ENCODE assay signal across 20 cellular contexts in the genomic region with DNA sequence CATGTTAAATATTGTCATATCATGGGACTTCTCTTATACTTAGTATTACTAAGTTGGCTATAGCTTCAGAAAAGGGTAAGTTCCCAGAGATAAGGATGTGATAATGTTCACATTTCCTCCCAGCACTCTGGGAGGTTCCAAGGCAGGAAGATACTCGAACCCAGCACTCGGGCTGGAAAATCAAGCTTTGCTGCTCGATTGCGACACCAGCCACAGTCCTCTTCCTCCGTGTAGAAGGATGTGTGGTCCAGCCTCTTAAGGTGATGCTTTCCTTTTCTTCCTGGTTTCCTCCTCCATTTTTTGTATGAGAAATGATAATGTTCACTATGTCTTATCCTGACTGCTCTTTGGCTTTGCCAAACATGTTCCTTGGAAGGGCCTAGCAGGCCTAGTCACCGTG. TPM values are rescaled to one million over a fixed set of nuclear protein-coding genes. Genes with fewer than 3 reads are reported as not detected.
DNase-seq lines count a peak whose midpoint lies in the region; ATAC-seq and TF ChIP-seq lines count a peak whose summit lies in the region.
"Had no signal": no experiment of that assay in that cellular context is flagged by ENCODE, and none has a peak within 500 bp of the region (broad histone marks: within the 10 kb centered on the region; RNA-seq: fewer than 3 reads in every experiment).

No MANE protein-coding gene starts in this region.

- peaks cover 27% of the 10 kb centered on the region for H3K36me3 Mint-ChIP-seq in endothelial cell (ENCODE audit: low read depth, unreplicated experiment)
- H3K36me3 Mint-ChIP-seq in neural crest cell (ENCODE audit: low read depth): peaks cover 18% of the 10 kb centered on the region

- BruUV-seq in IMR-90 (replicated peaks; lab: Mats Ljungman, UMichigan): no TSS peak

- H2BK20ac ChIP-seq in IMR-90 (ENCODE audit: low read depth, low read length): no peak overlapping the region

- H3K4me3 Mint-ChIP-seq in endothelial cell (ENCODE audit: unreplicated experiment) (peak overlapping the region; percentile 16), neural crest cell (peak overlapping the region; percentile 68)
- H3K4me3 Mint-ChIP-seq: B cell had no signal

- POLR2A ChIA-PET in IMR-90 (lab: Charles Lee; ENCODE audit: unreplicated experiment): no interaction called here

- H3K4me1 ChIP-seq in IMR-90 (ENCODE audit: control insufficient read depth, insufficient read depth, low read length): no peaks in the 10 kb centered on the region
- H3K4me1 ChIP-seq in aorta (ENCODE audit: control insufficient read depth in 1 of 2, insufficient read depth in 2 of 2, low read length in 2 of 2): no peaks in the 10 kb centered on the region

- DNase-seq in IMR-90 (no peak), endothelial cell (ENCODE audit: low spot score) (no peak), neural crest cell (ENCODE audit: low read depth, low spot score) (no peak), NCI-H82 (lab: John Stamatoyannopoulos, UW) (no peak), aorta (no peak)
- no peak for DNase-seq in stimulated activated naive CD4-positive, alpha-beta T cell (lab: John Stamatoyannopoulos, UW)
- DNase-seq: CD4-positive, alpha-beta T cell; CD8-positive, alpha-beta memory T cell; DMS 273 treated with DMSO at 0.1 percent for 48 hours; DMS79; EL; GDM1; GM23248; H7; HCEC 1CT had no signal

- TF ChIP-seq CTCF in IMR-90 (conservative IDR thresholded peaks at IDR 0.05; ENCODE audit: low read depth, low read length) (no peak), endothelial cell (IDR thresholded peaks at IDR 0.05; ENCODE audit: unreplicated experiment) (no peak), neural crest cell (conservative IDR thresholded peaks at IDR 0.05) (no peak)

- H3K4me1 Mint-ChIP-seq in endothelial cell (ENCODE audit: unreplicated experiment): peaks cover 9% of the 10 kb centered on the region
- H3K4me1 Mint-ChIP-seq in neural crest cell: peaks cover 19% of the 10 kb centered on the region

- TF ChIP-seq RAD21 in IMR-90 (IDR thresholded peaks at IDR 0.05; ENCODE audit: low read length) (no peak), Ishikawa (IDR thresholded peaks at IDR 0.05; ENCODE audit: low read depth) (no peak)

- H3K4ac ChIP-seq in IMR-90 (ENCODE audit: low read depth, low read length): no peak overlapping the region

- no peak for ATAC-seq in IMR-90 (ENCODE audit: low read depth)
- no peak for ATAC-seq in aorta (ENCODE audit: low FRiP score)
- ATAC-seq: GM12878 had no signal

- H3K27ac ChIP-seq in IMR-90 (ENCODE audit: insufficient read depth, low read length) (no peak overlapping the region), aorta (ENCODE audit: low read depth in 1 of 2, low read length in 2 of 2) (no peak overlapping the region)
- H3K27ac ChIP-seq: BLaER1, C4-2B, GM23248 had no signal

- no peak overlapping the region for H4K8ac ChIP-seq in IMR-90 (ENCODE audit: low read depth in 2 of 2, low read length in 2 of 2)

- H3K9me3 ChIP-seq in IMR-90 (ENCODE audit: control insufficient read depth, insufficient read depth, low read length): no peaks in the 10 kb centered on the region
- H3K9me3 ChIP-seq in aorta (ENCODE audit: control insufficient read depth, low read length): no peaks in the 10 kb centered on the region
- H3K9me3 ChIP-seq: BLaER1 had no signal

- H4K20me1 ChIP-seq in IMR-90 (ENCODE audit: insufficient read depth, low read length): 0 out of 2 replicates have a peak, but pooled peaks cover 4% of the 10 kb centered on the region

- H2AK5ac ChIP-seq in IMR-90 (ENCODE audit: low read depth, low read length): no peak overlapping the region

- H2AK9ac ChIP-seq in IMR-90 (replicated peaks; ENCODE audit: low read depth, low read length, poor library complexity): no peak overlapping the region

- H3K23ac ChIP-seq in IMR-90 (ENCODE audit: low read depth, low read length): no peak overlapping the region

- no peak overlapping the region for H3K9ac ChIP-seq in IMR-90 (ENCODE audit: low read depth, low read length)
- H3K9ac ChIP-seq: BLaER1, GM23248 had no signal

- no peaks in the 10 kb centered on the region for H3K9me1 ChIP-seq in IMR-90 (ENCODE audit: insufficient read depth, low read length)

- no CpG with 5 or more reads among the region's 6 CpGs for WGBS in IMR-90 (ENCODE audit: extremely low coverage in 2 of 2, insufficient read length in 1 of 2), 2 experiments
- WGBS in aorta, 2 donors: 91 to 93% methylated on average over 6 of the region's 6 CpGs

- no peak overlapping the region for H2AFZ ChIP-seq in IMR-90 (replicated peaks; ENCODE audit: low read length, poor library complexity)
- H2AFZ ChIP-seq: GM23248 had no signal

- H3K36me3 ChIP-seq in IMR-90 (ENCODE audit: control insufficient read depth, insufficient read depth, low read length): peaks cover 19% of the 10 kb centered on the region
- peaks cover 3 to 7% of the 10 kb centered on the region in 2 donors for H3K36me3 ChIP-seq in aorta (ENCODE audit: control insufficient read depth in 1 of 2, insufficient read depth in 2 of 2, low read length in 1 of 2)

- no peak overlapping the region for H4K5ac ChIP-seq in IMR-90 (ENCODE audit: low read depth, low read length)

- peaks cover 6 to 9% of the 10 kb centered on the region in 2 experiments; a peak in 3 of 4 replicates for H3K79me1 ChIP-seq in IMR-90 (ENCODE audit: low read depth in 1 of 2, low read length in 2 of 2)

- H3K27me3 ChIP-seq in IMR-90 (ENCODE audit: control insufficient read depth, insufficient read depth, low read length): no peaks in the 10 kb centered on the region
- no peaks in the 10 kb centered on the region for H3K27me3 ChIP-seq in aorta (ENCODE audit: control insufficient read depth in 1 of 2, insufficient read depth in 2 of 2, low read length in 1 of 2)
- H3K27me3 ChIP-seq: BLaER1 had no signal

- TF ChIP-seq POLR2A in IMR-90 (IDR thresholded peaks at IDR 0.05; ENCODE audit: low read depth, low read length): no peak

- dilution Hi-C loops in IMR-90 (cut with HindIII; ENCODE audit: low sequenced_read_pairs, unreplicated experiment): no loop called here

- H2BK120ac ChIP-seq in IMR-90 (ENCODE audit: low read depth, low read length): no peak overlapping the region

- H3K4me3 ChIP-seq in IMR-90 (ENCODE audit: insufficient read depth, low read depth, low read length) (no peak overlapping the region), aorta (ENCODE audit: low read length in 2 of 2) (no peak overlapping the region)
- H3K4me3 ChIP-seq: BLaER1, GM12878, GM23248 had no signal

- H3K18ac ChIP-seq in IMR-90 (ENCODE audit: low read depth, low read length): no peak overlapping the region

- no peak for TF ChIP-seq EP300 in Ishikawa (IDR thresholded peaks at IDR 0.05; ENCODE audit: borderline replicate concordance)

- intact Hi-C loops in IMR-90 (cut with micrococcal nuclease): loop anchor here (10.0 kb wide), 1 partner anchor 151 kb away; a partner anchor contains a TSS
- intact Hi-C loops in aorta (cut with DNase I): loop anchor here in 1 of 2 donors (10.0 kb wide), 1 partner anchor 349 kb away; a partner anchor contains a TSS

- H3K14ac ChIP-seq in IMR-90 (replicated peaks; ENCODE audit: low read depth, low read length): no peak overlapping the region

- peaks cover 11% of the 10 kb centered on the region for H3K27me3 Mint-ChIP-seq in endothelial cell (ENCODE audit: unreplicated experiment)
- H3K27me3 Mint-ChIP-seq in neural crest cell (ENCODE audit: low read depth): peaks cover 6% of the 10 kb centered on the region
- H3K27me3 Mint-ChIP-seq: B cell; CD4-positive, alpha-beta T cell had no signal

- H3K27ac Mint-ChIP-seq in endothelial cell (ENCODE audit: unreplicated experiment) (no peak overlapping the region), neural crest cell (ENCODE audit: unreplicated experiment) (no peak overlapping the region)
- H3K27ac Mint-ChIP-seq: B cell; CD4-positive, alpha-beta T cell had no signal

- H4K91ac ChIP-seq in IMR-90 (ENCODE audit: insufficient read depth, low read depth, low read length): no peak overlapping the region

- H3K4me2 ChIP-seq in IMR-90 (ENCODE audit: low read depth, low read length): no peak overlapping the region
- H3K4me2 ChIP-seq: BLaER1 had no signal

- H2BK15ac ChIP-seq in IMR-90 (ENCODE audit: low read depth, low read length): no peak overlapping the region

- H3K56ac ChIP-seq in IMR-90 (ENCODE audit: extremely low read depth, insufficient read depth, low read length): no peak overlapping the region

- CTCF ChIA-PET in IMR-90 (lab: Yijun Ruan, JAX): no interaction called here

- in situ Hi-C loops in IMR-90 (cut with MboI; ENCODE audit: low sequenced_read_pairs): no loop called here

- no peak overlapping the region for H2BK5ac ChIP-seq in IMR-90 (ENCODE audit: low read depth, low read length, poor library complexity, severe bottlenecking)

- no peaks in the 10 kb centered on the region for H3K9me3 Mint-ChIP-seq in endothelial cell (ENCODE audit: unreplicated experiment)
- H3K9me3 Mint-ChIP-seq in neural crest cell: no peaks in the 10 kb centered on the region
- H3K9me3 Mint-ChIP-seq: CD4-positive, alpha-beta T cell; CD8-positive, alpha-beta memory T cell had no signal

TF ChIP-seq in IMR-90, 13 proteins besides CTCF, POLR2A, EP300 and RAD21:
- TF ChIP-seq MXI1 (IDR thresholded peaks at IDR 0.05; ENCODE audit: borderline replicate concordance, low read depth, low read length) (no peak), SMC3 (IDR thresholded peaks at IDR 0.05; ENCODE audit: low read depth, low read length) (no peak), CEBPB (IDR thresholded peaks at IDR 0.05; ENCODE audit: low read depth, low read length) (peak; percentile 69)

TF ChIP-seq in Ishikawa, 13 proteins besides CTCF, POLR2A, EP300 and RAD21:
- TF ChIP-seq ZBTB7A (IDR thresholded peaks at IDR 0.05; ENCODE audit: low read depth) (no peak), CEBPB (IDR thresholded peaks at IDR 0.05) (0 out of 2 replicates have a peak, but pooled peaks have one; percentile 21)
TF ChIP-seq in Ishikawa: peak in this region for 1.

RNA-seq across cellular contexts. Expression of a gene that starts 3.2 kb away (rescaled TPM):
- total RNA-seq in IMR-90 (2012; rRNA removed) (22.9 and 28.3 TPM in 2 replicates), endothelial cell (ENCODE audit: unreplicated experiment) (22.4 TPM), neural crest cell (27.7 TPM in 2 replicates), aorta (10 to 100 TPM; 12.8 to 13.4 TPM)
- polyA plus RNA-seq in IMR-90 (2012; rRNA removed) (6.1 and 7.5 TPM in 2 replicates), aorta (1 to 10 TPM; 4.3 to 8.5 TPM)
- 1.0 and 2.1 TPM in 2 replicates for polyA plus RNA-seq in IMR-90 (2012; cell fraction: cytosol; rRNA removed)
- polyA plus RNA-seq in IMR-90 (2012; cell fraction: nucleus; rRNA removed; ENCODE audit: low replicate concordance): 1.2 and 6.4 TPM in 2 replicates
